25 cellular contexts compared by ENCODE assay signal in the genomic region with DNA sequence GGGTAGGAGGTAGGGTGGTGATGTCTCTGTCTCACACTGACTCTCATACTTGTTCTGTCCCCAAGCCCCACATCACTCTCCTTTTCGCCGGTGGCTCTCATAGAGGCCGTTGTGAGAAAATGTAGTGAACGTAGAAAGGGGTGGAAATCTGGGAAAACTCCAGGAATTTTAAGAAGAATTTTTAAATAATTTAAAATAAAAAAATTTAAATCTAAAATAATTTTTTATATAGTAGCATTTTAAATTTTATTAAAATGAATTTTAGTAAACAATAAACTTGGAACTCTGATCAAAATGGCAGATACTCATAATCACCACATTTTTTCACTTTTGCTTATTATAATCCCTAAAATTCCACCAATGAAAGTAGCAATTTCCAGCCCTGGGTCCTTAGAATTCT.
"Had no signal": no experiment of that assay in that cellular context is flagged by ENCODE, and none has a peak within 500 bp of the region (broad histone marks: within the 10 kb centered on the region; RNA-seq: fewer than 3 reads in every experiment).

No MANE protein-coding gene starts in this region.

- H3K36me3 Mint-ChIP-seq: stimulated activated effector memory CD8-positive, alpha-beta T cell treated with anti-CD3 and anti-CD28 coated beads, Interleukin-12 subunit alpha, Interleukin-12 subunit beta, amount 100 ng/mL, for 72 hours; stimulated activated memory B cell treated with anti-CD40 and anti-IgM and Interleukin-4, amounts not matched to agents 10 μg/mL and 1 μg/mL and 100 μg/mL, for 72 hours; stimulated activated naive B cell treated with anti-CD40 and anti-IgM and Interleukin-4, amounts not matched to agents 10 μg/mL and 1 μg/mL and 100 μg/mL, for 72 hours; type B pancreatic cell had no signal

- H3K27me3 Mint-ChIP-seq: stimulated activated memory B cell treated with anti-CD40 and anti-IgM and Interleukin-4, amounts not matched to agents 10 μg/mL and 1 μg/mL and 100 μg/mL, for 72 hours; stimulated activated naive CD8-positive, alpha-beta T cell treated with anti-CD3 and anti-CD28 coated beads, Interleukin-15, amount 100 ng/mL, for 72 hours; type B pancreatic cell had no signal

- H3K4me3 Mint-ChIP-seq: stimulated activated effector memory CD8-positive, alpha-beta T cell treated with anti-CD3 and anti-CD28 coated beads, Interleukin-12 subunit alpha, Interleukin-12 subunit beta, amount 100 ng/mL, for 72 hours; stimulated activated memory B cell treated with anti-CD40 and anti-IgM and Interleukin-4, amounts not matched to agents 10 μg/mL and 1 μg/mL and 100 μg/mL, for 72 hours; stimulated activated naive B cell treated with anti-CD40 and anti-IgM and Interleukin-4, amounts not matched to agents 10 μg/mL and 1 μg/mL and 100 μg/mL, for 72 hours; stimulated activated naive CD8-positive, alpha-beta T cell treated with anti-CD3 and anti-CD28 coated beads, Interleukin-15, amount 100 ng/mL, for 72 hours; stimulated activated naive CD8-positive, alpha-beta T cell treated with anti-CD3 and anti-CD28 coated beads, Interleukin-15, Interleukin-2, amounts not matched to agents 100 ng/mL and 50 ng/mL, for 24 hours; type B pancreatic cell had no signal

- ATAC-seq: stimulated activated effector memory CD8-positive, alpha-beta T cell treated with anti-CD3 and anti-CD28 coated beads, Interleukin-12 subunit alpha, Interleukin-12 subunit beta, amount 100 ng/mL, for 72 hours; stimulated activated memory B cell treated with anti-CD40 and anti-IgM and Interleukin-4, amounts not matched to agents 10 μg/mL and 1 μg/mL and 100 μg/mL, for 72 hours; stimulated activated naive B cell treated with anti-CD40 and anti-IgM and Interleukin-4, amounts not matched to agents 10 μg/mL and 1 μg/mL and 100 μg/mL, for 72 hours; stimulated activated naive CD8-positive, alpha-beta T cell treated with anti-CD3 and anti-CD28 coated beads, Interleukin-15, amount 100 ng/mL, for 72 hours; stimulated activated naive CD8-positive, alpha-beta T cell treated with anti-CD3 and anti-CD28 coated beads, Interleukin-15, Interleukin-2, amounts not matched to agents 100 U/mL and 50 U/mL, for 24 hours; upper lobe of right lung had no signal

- FAIRE-seq: urothelium cell line had no signal

- H3K27ac Mint-ChIP-seq: stimulated activated effector memory CD8-positive, alpha-beta T cell treated with anti-CD3 and anti-CD28 coated beads, Interleukin-12 subunit alpha, Interleukin-12 subunit beta, amount 100 ng/mL, for 72 hours; stimulated activated memory B cell treated with anti-CD40 and anti-IgM and Interleukin-4, amounts not matched to agents 10 μg/mL and 1 μg/mL and 100 μg/mL, for 72 hours; stimulated activated naive B cell treated with anti-CD40 and anti-IgM and Interleukin-4, amounts not matched to agents 10 μg/mL and 1 μg/mL and 100 μg/mL, for 72 hours; stimulated activated naive CD8-positive, alpha-beta T cell treated with anti-CD3 and anti-CD28 coated beads, Interleukin-15, amount 100 ng/mL, for 72 hours; stimulated activated naive CD8-positive, alpha-beta T cell treated with anti-CD3 and anti-CD28 coated beads, Interleukin-15, Interleukin-2, amounts not matched to agents 100 ng/mL and 50 ng/mL, for 24 hours; type B pancreatic cell had no signal

- DNase-seq: stimulated activated CD4-positive, alpha-beta T cell treated with anti-CD3 and anti-CD28 coated beads, Interleukin-2, amount 100 ng/mL, for 48 hours; stimulated activated CD4-positive, alpha-beta T cell treated with anti-CD3 and anti-CD28 coated beads, Interleukin-4, amount 100 ng/mL, for 1 hour; stimulated activated CD4-positive, alpha-beta T cell treated with anti-CD3 and anti-CD28 coated beads, Interleukin-4, amount 100 ng/mL, for 24 hours; stimulated activated CD4-positive, alpha-beta T cell treated with anti-CD3 and anti-CD28 coated beads, Interleukin-4, amount 100 ng/mL, for 4 hours; stimulated activated CD8-positive, alpha-beta memory T cell treated with anti-CD3 and anti-CD28 coated beads, Interleukin-4, amount 100 ng/mL, for 48 hours; stimulated activated naive B cell treated with anti-CD40 and anti-IgM and Interleukin-4, amounts not matched to agents 10 μg/mL and 1 μg/mL and 100 μg/mL, for 72 hours; stimulated activated naive CD4-positive, alpha-beta T cell; stimulated activated naive CD4-positive, alpha-beta T cell treated with Interleukin-2 at 50 U/mL for 16 hours; stimulated activated naive CD8-positive, alpha-beta T cell treated with anti-CD3 and anti-CD28 coated beads, Interleukin-15, amount 100 ng/mL, for 72 hours; stimulated activated naive CD8-positive, alpha-beta T cell treated with anti-CD3 and anti-CD28 coated beads, Interleukin-15, Interleukin-2, amounts not matched to agents 100 U/mL and 50 U/mL, for 24 hours; stomach; substantia nigra; testis; thyroid gland; tibial artery; transverse colon; trophoblast cell; upper lobe of left lung; upper lobe of right lung; uterus had no signal

- H3K4me1 Mint-ChIP-seq: stimulated activated effector memory CD8-positive, alpha-beta T cell treated with anti-CD3 and anti-CD28 coated beads, Interleukin-12 subunit alpha, Interleukin-12 subunit beta, amount 100 ng/mL, for 72 hours; stimulated activated memory B cell treated with anti-CD40 and anti-IgM and Interleukin-4, amounts not matched to agents 10 μg/mL and 1 μg/mL and 100 μg/mL, for 72 hours; stimulated activated naive B cell treated with anti-CD40 and anti-IgM and Interleukin-4, amounts not matched to agents 10 μg/mL and 1 μg/mL and 100 μg/mL, for 72 hours; stimulated activated naive CD8-positive, alpha-beta T cell treated with anti-CD3 and anti-CD28 coated beads, Interleukin-15, amount 100 ng/mL, for 72 hours had no signal
